12 cellular contexts compared by ENCODE assay signal in the genomic region with DNA sequence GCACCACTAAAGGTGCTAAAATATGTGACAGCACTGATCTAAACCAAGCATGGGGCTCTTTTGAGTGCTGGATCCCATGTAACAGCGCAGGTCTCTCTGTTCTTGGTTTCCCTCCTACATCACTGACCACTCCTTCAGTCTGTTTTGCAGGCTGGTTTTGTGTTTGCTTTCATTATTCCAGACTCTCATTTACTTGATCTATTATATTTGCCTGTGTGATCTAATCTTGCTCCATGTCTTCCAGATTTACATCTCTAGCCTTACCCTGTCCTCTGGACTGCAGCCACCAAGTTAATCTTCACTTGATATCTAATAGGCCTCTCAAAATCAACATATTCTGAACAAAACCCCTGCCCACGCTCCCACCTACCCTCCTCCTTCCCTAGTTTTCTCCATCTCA. TPM values are rescaled to one million over a fixed set of nuclear protein-coding genes. Genes with fewer than 3 reads are reported as not detected.
DNase-seq lines count a peak whose midpoint lies in the region; ATAC-seq and TF ChIP-seq lines count a peak whose summit lies in the region.
"Had no signal": no experiment of that assay in that cellular context is flagged by ENCODE, and none has a peak within 500 bp of the region (broad histone marks: within the 10 kb centered on the region; RNA-seq: fewer than 3 reads in every experiment).

No MANE protein-coding gene starts in this region.

- H3K27me3 Mint-ChIP-seq in activated CD4-positive, alpha-beta T cell treated with anti-CD3 and anti-CD28 coated beads for 36 hours: no peaks in the 10 kb centered on the region
- no peaks in the 10 kb centered on the region for H3K27me3 Mint-ChIP-seq in nephron progenitor cell (ENCODE audit: low read depth, poor library complexity)
- no peaks in the 10 kb centered on the region for H3K27me3 Mint-ChIP-seq in endodermal cell (ENCODE audit: insufficient read depth)

- H3K4me1 ChIP-seq in ascending aorta (peaks cover 6 to 43% of the 10 kb centered on the region in 2 donors), endodermal cell (ENCODE audit: control insufficient read depth, insufficient read depth, low read length) (peaks cover 8% of the 10 kb centered on the region)

- no peaks in the 10 kb centered on the region for H3K9me3 ChIP-seq in ascending aorta
- H3K9me3 ChIP-seq in endodermal cell (ENCODE audit: control insufficient read depth, low read length): no peaks in the 10 kb centered on the region
- H3K9me3 ChIP-seq: left lung had no signal

- CTCF ChIA-PET in activated CD4-positive, alpha-beta T cell treated with anti-CD3 and anti-CD28 coated beads for 36 hours (lab: Charles Lee): interaction anchor here (0.5 to 2.3 kb wide), 8 partner anchors 9 to 561 kb away, joined by 3 to 9 read pairs (median 3); a partner anchor contains a TSS

- H3K9ac ChIP-seq in endodermal cell (ENCODE audit: extremely low read depth, low read length, poor library complexity, severe bottlenecking): no peak overlapping the region

- H3K27me3 ChIP-seq in ascending aorta: no peaks in the 10 kb centered on the region
- H3K27me3 ChIP-seq in endodermal cell (ENCODE audit: control insufficient read depth, insufficient read depth, low read length, poor library complexity, severe bottlenecking): no peaks in the 10 kb centered on the region
- H3K27me3 ChIP-seq: left lung had no signal

- 93 to 95% methylated on average over 2 of the region's 2 CpGs for WGBS in endodermal cell (ENCODE audit: insufficient coverage in 1 of 2, insufficient read length in 1 of 2), 2 experiments

- H3K4me1 Mint-ChIP-seq in activated CD4-positive, alpha-beta T cell treated with anti-CD3 and anti-CD28 coated beads for 36 hours: peaks cover 50% of the 10 kb centered on the region
- H3K4me1 Mint-ChIP-seq in nephron progenitor cell (peaks cover 20% of the 10 kb centered on the region), endodermal cell (peaks cover 19% of the 10 kb centered on the region)

- peak overlapping the region; percentile 16 to 31 for H3K27ac ChIP-seq in ascending aorta
- no peak overlapping the region for H3K27ac ChIP-seq in endodermal cell (ENCODE audit: low read depth, low read length)
- H3K27ac ChIP-seq: left lung had no signal

- H3K27ac Mint-ChIP-seq in activated CD4-positive, alpha-beta T cell treated with anti-CD3 and anti-CD28 coated beads for 36 hours: peak overlapping the region; percentile 87
- H3K27ac Mint-ChIP-seq in nephron progenitor cell: peak overlapping the region; percentile 65
- no peak overlapping the region for H3K27ac Mint-ChIP-seq in endodermal cell

- intact Hi-C loops in activated CD4-positive, alpha-beta T cell treated with anti-CD3 and anti-CD28 coated beads for 36 hours (cut with DNase I, micrococcal nuclease): loop anchor here (1.0 to 10.0 kb wide), 5 partner anchors 9 to 966 kb away; a partner anchor contains a TSS
- intact Hi-C loops in ascending aorta (cut with DNase I): no loop called here

- H3K9me3 Mint-ChIP-seq in activated CD4-positive, alpha-beta T cell treated with anti-CD3 and anti-CD28 coated beads for 36 hours (ENCODE audit: low read depth): no peaks in the 10 kb centered on the region
- H3K9me3 Mint-ChIP-seq in nephron progenitor cell (no peaks in the 10 kb centered on the region), endodermal cell (no peaks in the 10 kb centered on the region)

- TF ChIP-seq CTCF in ascending aorta (IDR thresholded peaks at IDR 0.05): no peak
- TF ChIP-seq CTCF in nephron progenitor cell (IDR thresholded peaks at IDR 0.05): no peak
- no peak for TF ChIP-seq CTCF in endodermal cell (conservative IDR thresholded peaks at IDR 0.05)

- ATAC-seq in activated CD4-positive, alpha-beta T cell treated with anti-CD3 and anti-CD28 coated beads for 36 hours: peak; percentile 6
- peak; percentile 17 for ATAC-seq in HG02885 (IDR thresholded peaks at IDR 0.05; ENCODE audit: poor library complexity, unreplicated experiment)

- H3K4me3 ChIP-seq in ascending aorta (no peak overlapping the region), endodermal cell (ENCODE audit: low read length) (no peak overlapping the region)
- H3K4me3 ChIP-seq: left lung had no signal

- DNase-seq in activated CD4-positive, alpha-beta T cell treated with anti-CD3 and anti-CD28 coated beads for 36 hours: no peak
- no peak for DNase-seq in activated CD4-positive, alpha-beta T cell treated with anti-CD3 and anti-CD28 coated beads for 1 hour
- DNase-seq in ascending aorta (ENCODE audit: low spot score in 2 of 2) (no peak), nephron progenitor cell (no peak), AG08395 (ENCODE audit: low spot score) (no peak), endodermal cell (no peak), NCI-H774 (lab: John Stamatoyannopoulos, UW) (no peak)
- DNase-seq: left lung; NCI-H1694; stimulated activated CD4-positive, alpha-beta T cell treated with anti-CD3 and anti-CD28 coated beads, Interleukin-4, amount 100 ng/mL, for 1 hour; T1000 had no signal

- H3K36me3 Mint-ChIP-seq in activated CD4-positive, alpha-beta T cell treated with anti-CD3 and anti-CD28 coated beads for 36 hours (ENCODE audit: low read depth): peaks cover 12% of the 10 kb centered on the region
- H3K36me3 Mint-ChIP-seq in nephron progenitor cell (ENCODE audit: low read depth) (peaks cover 15% of the 10 kb centered on the region), endodermal cell (ENCODE audit: low read depth) (no peaks in the 10 kb centered on the region)

- peaks cover 14 to 40% of the 10 kb centered on the region in 2 donors for H3K36me3 ChIP-seq in ascending aorta
- H3K36me3 ChIP-seq in endodermal cell (ENCODE audit: control insufficient read depth, insufficient read depth, low read length): peaks cover 3% of the 10 kb centered on the region

- peak overlapping the region; percentile 10 for H3K4me3 Mint-ChIP-seq in activated CD4-positive, alpha-beta T cell treated with anti-CD3 and anti-CD28 coated beads for 36 hours
- H3K4me3 Mint-ChIP-seq in nephron progenitor cell (no peak overlapping the region), endodermal cell (no peak overlapping the region)

- POLR2A ChIA-PET in activated CD4-positive, alpha-beta T cell treated with anti-CD3 and anti-CD28 coated beads for 36 hours (lab: Charles Lee): interaction anchor here (0.6 to 1.9 kb wide), 5 partner anchors 9 to 559 kb away, joined by 3 to 10 read pairs (median 3); a partner anchor contains a TSS

RNA-seq across cellular contexts. Expression of a gene that starts 8.6 kb away (rescaled TPM):
- 1 to 10 TPM; 8.7 to 9.3 TPM for total RNA-seq in activated CD4-positive, alpha-beta T cell treated with anti-CD3 and anti-CD28 coated beads for 36 hours
- 43.9 TPM for total RNA-seq in ascending aorta
- under 1 TPM; 0.22 to 0.29 TPM for total RNA-seq in endodermal cell
- polyA plus RNA-seq in endodermal cell (2013, experiment 1 of 2): 1.7 TPM
- polyA plus RNA-seq in endodermal cell (2013, experiment 2 of 2): 3.1 TPM

RNA-seq across cellular contexts. Expression of a gene that starts 22.2 kb away (rescaled TPM):
- 100 to 1,000 TPM; 122 to 147 TPM for total RNA-seq in activated CD4-positive, alpha-beta T cell treated with anti-CD3 and anti-CD28 coated beads for 36 hours
- total RNA-seq in ascending aorta (23.9 TPM), endodermal cell (10 to 100 TPM; 60.7 to 75.2 TPM)
- polyA plus RNA-seq in endodermal cell (2013, experiment 1 of 2): 33.0 TPM
- polyA plus RNA-seq in endodermal cell (2013, experiment 2 of 2): 37.5 TPM

Comparison
In these comparisons a context has a peak if more than half of its experiments do, and no peak if none do; other contexts are left out.
1. RNA of a gene that starts 8.6 kb away (total RNA-seq): 43.9 TPM in ascending aorta (single experiment) and 8.7 to 9.3 TPM in activated CD4-positive, alpha-beta T cell treated with anti-CD3 and anti-CD28 coated beads for 36 hours; 0.22 to 0.29 TPM in endodermal cell; every median in the first group is over 4 times any median in the second.